ENCODE assay signal across 1 cellular context in the genomic region with DNA sequence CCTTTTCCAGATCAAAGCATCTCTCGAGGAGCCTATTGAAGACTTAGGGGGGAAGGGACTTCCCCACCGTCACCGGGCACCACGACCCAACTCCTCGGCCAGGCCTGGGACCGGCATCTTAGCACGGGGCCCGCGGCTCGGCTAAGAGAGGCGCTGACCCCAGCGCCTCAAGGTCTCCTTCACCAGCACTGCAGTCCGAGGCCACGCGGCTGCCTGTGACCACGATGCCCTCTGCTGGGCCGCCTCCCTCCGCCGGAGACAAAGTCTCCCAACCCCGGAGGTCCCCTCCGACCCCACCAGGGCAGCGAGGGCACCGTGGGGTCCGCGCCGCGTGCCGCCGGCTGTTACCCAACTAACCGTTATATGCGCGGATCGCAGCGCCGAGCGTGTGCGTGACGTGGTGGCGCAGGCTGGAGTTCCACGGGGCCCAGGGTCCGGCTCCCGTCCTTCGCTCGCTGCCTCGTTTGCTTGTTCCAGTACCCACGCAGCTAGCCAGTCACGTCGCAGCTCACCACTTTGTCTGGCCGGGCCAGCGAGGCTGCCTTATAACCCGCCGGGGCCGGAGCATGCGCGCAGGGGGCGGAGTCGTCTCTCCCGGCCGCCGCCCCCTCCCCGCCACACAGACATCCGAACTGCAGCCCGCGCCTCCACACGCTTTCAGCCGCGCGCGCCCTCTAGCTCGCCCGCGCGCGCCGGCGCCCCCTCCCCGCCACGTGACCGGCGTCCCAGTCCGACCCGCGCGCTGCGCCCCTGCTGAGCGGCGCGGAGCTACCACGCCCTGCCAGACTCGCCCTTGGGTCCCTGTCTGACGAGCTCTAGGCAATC.
TF ChIP-seq lines count a peak whose summit lies in the region.

A gene with protein sequence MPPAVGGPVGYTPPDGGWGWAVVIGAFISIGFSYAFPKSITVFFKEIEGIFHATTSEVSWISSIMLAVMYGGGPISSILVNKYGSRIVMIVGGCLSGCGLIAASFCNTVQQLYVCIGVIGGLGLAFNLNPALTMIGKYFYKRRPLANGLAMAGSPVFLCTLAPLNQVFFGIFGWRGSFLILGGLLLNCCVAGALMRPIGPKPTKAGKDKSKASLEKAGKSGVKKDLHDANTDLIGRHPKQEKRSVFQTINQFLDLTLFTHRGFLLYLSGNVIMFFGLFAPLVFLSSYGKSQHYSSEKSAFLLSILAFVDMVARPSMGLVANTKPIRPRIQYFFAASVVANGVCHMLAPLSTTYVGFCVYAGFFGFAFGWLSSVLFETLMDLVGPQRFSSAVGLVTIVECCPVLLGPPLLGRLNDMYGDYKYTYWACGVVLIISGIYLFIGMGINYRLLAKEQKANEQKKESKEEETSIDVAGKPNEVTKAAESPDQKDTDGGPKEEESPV (minus strand): TSS at position 519 of the 825 bp plus-strand sequence. CDS start 26,888 bp downstream, outside the sequence.

TF ChIP-seq in K562, 482 proteins besides CTCF, POLR2A, EP300 and RAD21 (continued from another document and continues in another):
- TF ChIP-seq, protein P1, sequence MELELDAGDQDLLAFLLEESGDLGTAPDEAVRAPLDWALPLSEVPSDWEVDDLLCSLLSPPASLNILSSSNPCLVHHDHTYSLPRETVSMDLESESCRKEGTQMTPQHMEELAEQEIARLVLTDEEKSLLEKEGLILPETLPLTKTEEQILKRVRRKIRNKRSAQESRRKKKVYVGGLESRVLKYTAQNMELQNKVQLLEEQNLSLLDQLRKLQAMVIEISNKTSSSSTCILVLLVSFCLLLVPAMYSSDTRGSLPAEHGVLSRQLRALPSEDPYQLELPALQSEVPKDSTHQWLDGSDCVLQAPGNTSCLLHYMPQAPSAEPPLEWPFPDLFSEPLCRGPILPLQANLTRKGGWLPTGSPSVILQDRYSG (tag; conservative IDR thresholded peaks at IDR 0.05; ENCODE audit: low read depth) = peak; percentile 83; the same call in 1 of the 2 replicates
- peak; percentile 39; the same call in 1 of the 2 replicates for TF ChIP-seq SMARCA5 (IDR thresholded peaks at IDR 0.05)
- no peak; the same call in 1 of the 2 replicates for TF ChIP-seq CHD2 (IDR thresholded peaks at IDR 0.05; ENCODE audit: low read depth, low read length)
- peak in 1 of 2 experiments; percentile 62; a peak in 1 of 4 replicates for TF ChIP-seq FOXA3 (CRISPR knock-in tag; conservative IDR thresholded peaks at IDR 0.05 in 1 of 2, IDR thresholded peaks at IDR 0.05 in 1 of 2)
- TF ChIP-seq, protein P2, sequence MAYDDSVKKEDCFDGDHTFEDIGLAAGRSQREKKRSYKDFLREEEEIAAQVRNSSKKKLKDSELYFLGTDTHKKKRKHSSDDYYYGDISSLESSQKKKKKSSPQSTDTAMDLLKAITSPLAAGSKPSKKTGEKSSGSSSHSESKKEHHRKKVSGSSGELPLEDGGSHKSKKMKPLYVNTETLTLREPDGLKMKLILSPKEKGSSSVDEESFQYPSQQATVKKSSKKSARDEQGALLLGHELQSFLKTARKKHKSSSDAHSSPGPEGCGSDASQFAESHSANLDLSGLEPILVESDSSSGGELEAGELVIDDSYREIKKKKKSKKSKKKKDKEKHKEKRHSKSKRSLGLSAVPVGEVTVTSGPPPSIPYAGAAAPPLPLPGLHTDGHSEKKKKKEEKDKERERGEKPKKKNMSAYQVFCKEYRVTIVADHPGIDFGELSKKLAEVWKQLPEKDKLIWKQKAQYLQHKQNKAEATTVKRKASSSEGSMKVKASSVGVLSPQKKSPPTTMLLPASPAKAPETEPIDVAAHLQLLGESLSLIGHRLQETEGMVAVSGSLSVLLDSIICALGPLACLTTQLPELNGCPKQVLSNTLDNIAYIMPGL (CRISPR knock-in tag; IDR thresholded peaks at IDR 0.05) = peak; percentile 5; the same call in 1 of the 2 replicates
- TF ChIP-seq, protein P3, sequence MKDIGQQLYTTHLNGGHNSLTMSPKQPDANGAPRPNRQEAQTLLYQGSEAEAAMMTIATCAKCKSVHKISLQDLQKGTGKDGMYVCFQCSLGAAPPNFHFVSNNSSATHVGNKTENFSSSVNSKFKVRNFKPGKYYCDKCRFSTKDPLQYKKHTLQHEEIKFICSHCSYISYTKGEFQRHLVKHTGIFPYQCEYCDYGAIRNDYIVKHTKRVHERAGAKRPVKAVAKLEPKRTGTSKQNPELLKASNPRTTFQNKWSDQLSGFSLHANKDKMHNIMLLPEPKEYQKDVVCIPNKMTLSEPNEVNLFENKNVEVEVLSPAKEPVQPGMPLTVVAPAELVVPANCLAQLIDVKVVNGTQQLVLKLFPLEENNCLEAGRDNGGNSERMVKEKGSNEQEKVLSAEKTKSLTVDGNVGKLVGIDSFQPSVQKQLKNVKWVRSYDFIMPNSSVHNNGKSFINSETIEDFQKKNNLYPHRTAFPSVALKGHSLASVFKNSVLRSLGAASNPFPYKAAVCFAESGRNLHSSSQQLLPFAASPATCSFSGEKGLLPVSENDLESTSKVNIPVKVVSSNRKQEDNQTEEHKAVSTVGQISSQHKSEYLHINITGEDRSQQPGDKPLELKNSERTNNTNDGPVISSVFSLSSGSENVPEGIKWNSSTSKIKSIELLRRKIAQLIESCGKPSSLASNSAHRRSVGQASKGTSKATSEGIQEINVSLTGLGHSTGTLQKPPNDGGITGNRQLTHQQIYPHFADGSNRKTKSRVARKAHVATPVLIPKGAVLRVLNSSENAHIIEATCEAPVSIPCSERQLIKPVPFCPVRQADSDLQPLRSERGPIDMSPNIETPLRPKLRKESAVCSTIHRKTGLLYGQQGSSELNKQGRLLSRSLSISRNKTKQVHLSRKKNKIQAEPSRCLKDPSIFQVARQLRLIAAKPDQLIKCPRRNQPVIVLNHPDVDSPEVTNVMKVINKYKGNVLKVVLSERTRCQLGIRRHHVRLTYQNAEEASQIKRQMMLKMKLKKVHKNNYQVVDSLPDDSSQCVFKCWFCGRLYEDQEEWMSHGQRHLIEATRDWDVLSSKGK (CRISPR knock-in tag; IDR thresholded peaks at IDR 0.05) = no peak
- peak; percentile 90 for TF ChIP-seq ESRRA (IDR thresholded peaks at IDR 0.05; ENCODE audit: borderline replicate concordance, low read depth)
- TF ChIP-seq GABPB1 (CRISPR knock-in tag; IDR thresholded peaks at IDR 0.05) = peak; percentile 79
- peak; percentile 44; the same call in 1 of the 2 replicates for TF ChIP-seq LEF1 (IDR thresholded peaks at IDR 0.05)
- TF ChIP-seq CBFA2T2 (conservative IDR thresholded peaks at IDR 0.05) = peak; percentile 32
- no peak for TF ChIP-seq ZNF311 (CRISPR knock-in tag; IDR thresholded peaks at IDR 0.05)
- TF ChIP-seq NFIX (CRISPR knock-in tag; IDR thresholded peaks at IDR 0.05; ENCODE audit: low read depth) = no peak
- TF ChIP-seq ZBTB17 (CRISPR knock-in tag; IDR thresholded peaks at IDR 0.05) = no peak; the same call in none of the 2 replicates
- no peak for TF ChIP-seq PURB (CRISPR knock-in tag; IDR thresholded peaks at IDR 0.05; ENCODE audit: low read depth)
- 0 out of 2 replicates have a peak, but pooled peaks have one; percentile 25 for TF ChIP-seq ZNF79 (CRISPR knock-in tag; IDR thresholded peaks at IDR 0.05; ENCODE audit: low read depth)
- no peak for TF ChIP-seq MECOM (CRISPR knock-in tag; IDR thresholded peaks at IDR 0.05)
- TF ChIP-seq RBM34 (IDR thresholded peaks at IDR 0.05; ENCODE audit: borderline replicate concordance, insufficient read depth, low read length) = no peak
- TF ChIP-seq GTF2E2 (tag; IDR thresholded peaks at IDR 0.05) = peak; percentile 89
- peak; percentile 92 for TF ChIP-seq PRPF4 (IDR thresholded peaks at IDR 0.05; ENCODE audit: insufficient read depth, low read depth, low read length, poor library complexity, severe bottlenecking)
- TF ChIP-seq, protein P4, sequence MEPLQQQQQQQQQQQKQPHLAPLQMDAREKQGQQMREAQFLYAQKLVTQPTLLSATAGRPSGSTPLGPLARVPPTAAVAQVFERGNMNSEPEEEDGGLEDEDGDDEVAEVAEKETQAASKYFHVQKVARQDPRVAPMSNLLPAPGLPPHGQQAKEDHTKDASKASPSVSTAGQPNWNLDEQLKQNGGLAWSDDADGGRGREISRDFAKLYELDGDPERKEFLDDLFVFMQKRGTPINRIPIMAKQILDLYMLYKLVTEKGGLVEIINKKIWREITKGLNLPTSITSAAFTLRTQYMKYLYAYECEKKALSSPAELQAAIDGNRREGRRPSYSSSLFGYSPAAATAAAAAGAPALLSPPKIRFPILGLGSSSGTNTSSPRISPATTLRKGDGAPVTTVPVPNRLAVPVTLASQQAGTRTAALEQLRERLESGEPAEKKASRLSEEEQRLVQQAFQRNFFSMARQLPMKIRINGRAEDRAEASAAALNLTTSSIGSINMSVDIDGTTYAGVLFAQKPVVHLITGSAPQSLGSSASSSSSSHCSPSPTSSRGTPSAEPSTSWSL (CRISPR knock-in tag; IDR thresholded peaks at IDR 0.05; ENCODE audit: borderline replicate concordance) = no peak
- peak; percentile 73 for TF ChIP-seq NFIC (IDR thresholded peaks at IDR 0.05)
- TF ChIP-seq PHF8 (IDR thresholded peaks at IDR 0.05; ENCODE audit: borderline replicate concordance, low read length) = peak; percentile 95
- no peak for TF ChIP-seq SMARCB1 (IDR thresholded peaks at IDR 0.05; ENCODE audit: insufficient read length, low read depth)
- TF ChIP-seq DACH1 (IDR thresholded peaks at IDR 0.05; ENCODE audit: partially characterized antibody) = no peak
- TF ChIP-seq TRIM24 (IDR thresholded peaks at IDR 0.05) = peak in 1 of 2 experiments; percentile 62; a peak in 1 of 4 replicates
- TF ChIP-seq OTX1 (CRISPR knock-in tag; IDR thresholded peaks at IDR 0.05) = peak; percentile 57; the same call in 1 of the 2 replicates
- no peak for TF ChIP-seq ZNF140 (CRISPR knock-in tag; IDR thresholded peaks at IDR 0.05)
- no peak for TF ChIP-seq PTRF (tag; IDR thresholded peaks at IDR 0.05)
- TF ChIP-seq TCF7L2 (IDR thresholded peaks at IDR 0.05; ENCODE audit: low read depth, low read length) = no peak
- TF ChIP-seq ZNF224 (CRISPR knock-in tag; IDR thresholded peaks at IDR 0.05) = peak; percentile 75
- peak; percentile 79 to 99 for TF ChIP-seq MAZ (CRISPR knock-in tag; conservative IDR thresholded peaks at IDR 0.05 in 1 of 2, IDR thresholded peaks at IDR 0.05 in 1 of 2)
- TF ChIP-seq, protein P5, sequence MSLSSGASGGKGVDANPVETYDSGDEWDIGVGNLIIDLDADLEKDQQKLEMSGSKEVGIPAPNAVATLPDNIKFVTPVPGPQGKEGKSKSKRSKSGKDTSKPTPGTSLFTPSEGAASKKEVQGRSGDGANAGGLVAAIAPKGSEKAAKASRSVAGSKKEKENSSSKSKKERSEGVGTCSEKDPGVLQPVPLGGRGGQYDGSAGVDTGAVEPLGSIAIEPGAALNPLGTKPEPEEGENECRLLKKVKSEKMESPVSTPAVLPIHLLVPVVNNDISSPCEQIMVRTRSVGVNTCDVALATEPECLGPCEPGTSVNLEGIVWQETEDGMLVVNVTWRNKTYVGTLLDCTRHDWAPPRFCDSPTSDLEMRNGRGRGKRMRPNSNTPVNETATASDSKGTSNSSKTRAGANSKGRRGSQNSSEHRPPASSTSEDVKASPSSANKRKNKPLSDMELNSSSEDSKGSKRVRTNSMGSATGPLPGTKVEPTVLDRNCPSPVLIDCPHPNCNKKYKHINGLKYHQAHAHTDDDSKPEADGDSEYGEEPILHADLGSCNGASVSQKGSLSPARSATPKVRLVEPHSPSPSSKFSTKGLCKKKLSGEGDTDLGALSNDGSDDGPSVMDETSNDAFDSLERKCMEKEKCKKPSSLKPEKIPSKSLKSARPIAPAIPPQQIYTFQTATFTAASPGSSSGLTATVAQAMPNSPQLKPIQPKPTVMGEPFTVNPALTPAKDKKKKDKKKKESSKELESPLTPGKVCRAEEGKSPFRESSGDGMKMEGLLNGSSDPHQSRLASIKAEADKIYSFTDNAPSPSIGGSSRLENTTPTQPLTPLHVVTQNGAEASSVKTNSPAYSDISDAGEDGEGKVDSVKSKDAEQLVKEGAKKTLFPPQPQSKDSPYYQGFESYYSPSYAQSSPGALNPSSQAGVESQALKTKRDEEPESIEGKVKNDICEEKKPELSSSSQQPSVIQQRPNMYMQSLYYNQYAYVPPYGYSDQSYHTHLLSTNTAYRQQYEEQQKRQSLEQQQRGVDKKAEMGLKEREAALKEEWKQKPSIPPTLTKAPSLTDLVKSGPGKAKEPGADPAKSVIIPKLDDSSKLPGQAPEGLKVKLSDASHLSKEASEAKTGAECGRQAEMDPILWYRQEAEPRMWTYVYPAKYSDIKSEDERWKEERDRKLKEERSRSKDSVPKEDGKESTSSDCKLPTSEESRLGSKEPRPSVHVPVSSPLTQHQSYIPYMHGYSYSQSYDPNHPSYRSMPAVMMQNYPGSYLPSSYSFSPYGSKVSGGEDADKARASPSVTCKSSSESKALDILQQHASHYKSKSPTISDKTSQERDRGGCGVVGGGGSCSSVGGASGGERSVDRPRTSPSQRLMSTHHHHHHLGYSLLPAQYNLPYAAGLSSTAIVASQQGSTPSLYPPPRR (CRISPR knock-in tag; IDR thresholded peaks at IDR 0.05; ENCODE audit: borderline replicate concordance) = no peak; the same call in 1 of the 2 replicates
- no peak for TF ChIP-seq ZNF316 (IDR thresholded peaks at IDR 0.05)
- TF ChIP-seq KLF16 (IDR thresholded peaks at IDR 0.05) = no peak
- TF ChIP-seq NUFIP1 (IDR thresholded peaks at IDR 0.05; ENCODE audit: partially characterized antibody) = peak; percentile 35
- TF ChIP-seq FOXA1 (IDR thresholded peaks at IDR 0.05; ENCODE audit: borderline replicate concordance) = no peak
- no peak for TF ChIP-seq ELF4 (CRISPR knock-in tag; IDR thresholded peaks at IDR 0.05)
- TF ChIP-seq SP2 (IDR thresholded peaks at IDR 0.05; ENCODE audit: extremely low read depth, low read depth, low read length, poor library complexity, severe bottlenecking) = no peak
- TF ChIP-seq, protein P6, sequence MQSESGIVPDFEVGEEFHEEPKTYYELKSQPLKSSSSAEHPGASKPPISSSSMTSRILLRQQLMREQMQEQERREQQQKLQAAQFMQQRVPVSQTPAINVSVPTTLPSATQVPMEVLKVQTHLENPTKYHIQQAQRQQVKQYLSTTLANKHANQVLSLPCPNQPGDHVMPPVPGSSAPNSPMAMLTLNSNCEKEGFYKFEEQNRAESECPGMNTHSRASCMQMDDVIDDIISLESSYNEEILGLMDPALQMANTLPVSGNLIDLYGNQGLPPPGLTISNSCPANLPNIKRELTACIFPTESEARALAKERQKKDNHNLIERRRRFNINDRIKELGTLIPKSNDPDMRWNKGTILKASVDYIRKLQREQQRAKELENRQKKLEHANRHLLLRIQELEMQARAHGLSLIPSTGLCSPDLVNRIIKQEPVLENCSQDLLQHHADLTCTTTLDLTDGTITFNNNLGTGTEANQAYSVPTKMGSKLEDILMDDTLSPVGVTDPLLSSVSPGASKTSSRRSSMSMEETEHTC (IDR thresholded peaks at IDR 0.05) = peak; percentile 57
- TF ChIP-seq SUPT5H (IDR thresholded peaks at IDR 0.05) = peak; percentile 98
- TF ChIP-seq, protein P7, sequence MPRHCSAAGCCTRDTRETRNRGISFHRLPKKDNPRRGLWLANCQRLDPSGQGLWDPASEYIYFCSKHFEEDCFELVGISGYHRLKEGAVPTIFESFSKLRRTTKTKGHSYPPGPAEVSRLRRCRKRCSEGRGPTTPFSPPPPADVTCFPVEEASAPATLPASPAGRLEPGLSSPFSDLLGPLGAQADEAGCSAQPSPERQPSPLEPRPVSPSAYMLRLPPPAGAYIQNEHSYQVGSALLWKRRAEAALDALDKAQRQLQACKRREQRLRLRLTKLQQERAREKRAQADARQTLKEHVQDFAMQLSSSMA (CRISPR knock-in tag; IDR thresholded peaks at IDR 0.05) = no peak
- 0 out of 2 replicates have a peak, but pooled peaks have one; percentile 25 for TF ChIP-seq ZFP1 (CRISPR knock-in tag; IDR thresholded peaks at IDR 0.05)
- TF ChIP-seq SMC3 (conservative IDR thresholded peaks at IDR 0.05; ENCODE audit: insufficient read depth, low read depth, low read length) = no peak; the same call in none of the 2 replicates
- no peak for TF ChIP-seq ZSCAN29 (IDR thresholded peaks at IDR 0.05)
- peak; percentile 97 for TF ChIP-seq POLR2AphosphoS5 (IDR thresholded peaks at IDR 0.05; ENCODE audit: control insufficient read depth, insufficient read depth, low read depth, low read length)
- TF ChIP-seq NCOR1 (IDR thresholded peaks at IDR 0.05) = peak; percentile 20; the same call in 1 of the 2 replicates
- peak; percentile 60 for TF ChIP-seq BRD9 (IDR thresholded peaks at IDR 0.05; ENCODE audit: low read depth, partially characterized antibody)
- no peak for TF ChIP-seq PHTF2 (CRISPR knock-in tag; IDR thresholded peaks at IDR 0.05)
